1 cellular context compared by ENCODE assay signal in the genomic region with DNA sequence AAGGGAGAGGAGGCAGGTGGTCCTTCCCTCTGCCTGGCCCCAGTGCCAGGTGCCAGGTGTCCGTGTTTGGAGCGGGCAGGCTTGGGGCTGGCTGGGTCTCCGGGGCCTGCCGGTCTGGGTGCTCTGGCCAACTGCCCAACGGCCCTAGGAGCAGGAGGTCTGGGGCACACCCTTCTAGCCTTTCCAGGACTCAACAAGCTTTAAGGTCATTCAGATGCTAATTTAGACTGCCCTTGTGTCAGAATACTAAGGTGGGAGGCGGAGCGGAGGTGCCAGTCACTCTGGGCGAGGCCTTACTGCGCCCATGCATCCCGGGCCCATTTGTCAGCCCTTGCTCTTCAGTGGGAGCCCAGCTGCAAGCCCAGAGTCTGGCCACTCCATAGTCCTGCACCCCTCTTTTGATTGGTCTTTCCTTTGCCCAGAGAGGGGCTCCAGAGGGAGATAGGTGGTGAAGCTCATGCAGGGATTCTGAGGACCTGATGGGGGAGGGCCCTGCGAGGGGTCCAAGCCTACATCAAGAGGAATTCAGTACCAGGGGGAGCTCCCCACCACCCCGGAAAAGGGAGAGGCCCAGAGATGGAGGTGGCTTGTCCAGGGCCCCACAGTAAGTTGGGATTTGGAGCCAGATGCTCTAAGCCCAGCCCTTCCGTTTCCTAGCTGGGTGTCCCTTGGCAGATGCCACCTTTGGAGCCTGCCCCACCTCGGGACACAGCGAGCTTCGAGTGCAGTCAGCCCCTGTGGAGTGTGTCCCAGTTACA.
TF ChIP-seq lines count a peak whose summit lies in the region.

No MANE protein-coding gene starts in this region.

TF ChIP-seq in HepG2, 621 proteins besides CTCF, POLR2A, EP300 and RAD21:
- TF ChIP-seq, protein P1, sequence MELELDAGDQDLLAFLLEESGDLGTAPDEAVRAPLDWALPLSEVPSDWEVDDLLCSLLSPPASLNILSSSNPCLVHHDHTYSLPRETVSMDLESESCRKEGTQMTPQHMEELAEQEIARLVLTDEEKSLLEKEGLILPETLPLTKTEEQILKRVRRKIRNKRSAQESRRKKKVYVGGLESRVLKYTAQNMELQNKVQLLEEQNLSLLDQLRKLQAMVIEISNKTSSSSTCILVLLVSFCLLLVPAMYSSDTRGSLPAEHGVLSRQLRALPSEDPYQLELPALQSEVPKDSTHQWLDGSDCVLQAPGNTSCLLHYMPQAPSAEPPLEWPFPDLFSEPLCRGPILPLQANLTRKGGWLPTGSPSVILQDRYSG (CRISPR knock-in tag; IDR thresholded peaks at IDR 0.05) = no peak
- TF ChIP-seq ZNF850 (CRISPR knock-in tag; conservative IDR thresholded peaks at IDR 0.05) = no peak
- TF ChIP-seq POLR2AphosphoS5 (IDR thresholded peaks at IDR 0.05; ENCODE audit: low read depth, low read length) = 0 out of 2 replicates have a peak, but pooled peaks have one; percentile 1
- TF ChIP-seq ZNF883 (CRISPR knock-in tag; IDR thresholded peaks at IDR 0.05; ENCODE audit: not compliant biosample characterization) = no peak
- peak; percentile 81 for TF ChIP-seq AGO2 (optimal IDR thresholded peaks at IDR 0.05; ENCODE audit: low read depth, low read length)
- TF ChIP-seq RBM22 (optimal IDR thresholded peaks at IDR 0.05; ENCODE audit: low read length) = peak; percentile 29
- no peak for TF ChIP-seq AGO1 (IDR thresholded peaks at IDR 0.05; ENCODE audit: low read depth, low read length, poor library complexity, severe bottlenecking)
- TF ChIP-seq, protein P2, sequence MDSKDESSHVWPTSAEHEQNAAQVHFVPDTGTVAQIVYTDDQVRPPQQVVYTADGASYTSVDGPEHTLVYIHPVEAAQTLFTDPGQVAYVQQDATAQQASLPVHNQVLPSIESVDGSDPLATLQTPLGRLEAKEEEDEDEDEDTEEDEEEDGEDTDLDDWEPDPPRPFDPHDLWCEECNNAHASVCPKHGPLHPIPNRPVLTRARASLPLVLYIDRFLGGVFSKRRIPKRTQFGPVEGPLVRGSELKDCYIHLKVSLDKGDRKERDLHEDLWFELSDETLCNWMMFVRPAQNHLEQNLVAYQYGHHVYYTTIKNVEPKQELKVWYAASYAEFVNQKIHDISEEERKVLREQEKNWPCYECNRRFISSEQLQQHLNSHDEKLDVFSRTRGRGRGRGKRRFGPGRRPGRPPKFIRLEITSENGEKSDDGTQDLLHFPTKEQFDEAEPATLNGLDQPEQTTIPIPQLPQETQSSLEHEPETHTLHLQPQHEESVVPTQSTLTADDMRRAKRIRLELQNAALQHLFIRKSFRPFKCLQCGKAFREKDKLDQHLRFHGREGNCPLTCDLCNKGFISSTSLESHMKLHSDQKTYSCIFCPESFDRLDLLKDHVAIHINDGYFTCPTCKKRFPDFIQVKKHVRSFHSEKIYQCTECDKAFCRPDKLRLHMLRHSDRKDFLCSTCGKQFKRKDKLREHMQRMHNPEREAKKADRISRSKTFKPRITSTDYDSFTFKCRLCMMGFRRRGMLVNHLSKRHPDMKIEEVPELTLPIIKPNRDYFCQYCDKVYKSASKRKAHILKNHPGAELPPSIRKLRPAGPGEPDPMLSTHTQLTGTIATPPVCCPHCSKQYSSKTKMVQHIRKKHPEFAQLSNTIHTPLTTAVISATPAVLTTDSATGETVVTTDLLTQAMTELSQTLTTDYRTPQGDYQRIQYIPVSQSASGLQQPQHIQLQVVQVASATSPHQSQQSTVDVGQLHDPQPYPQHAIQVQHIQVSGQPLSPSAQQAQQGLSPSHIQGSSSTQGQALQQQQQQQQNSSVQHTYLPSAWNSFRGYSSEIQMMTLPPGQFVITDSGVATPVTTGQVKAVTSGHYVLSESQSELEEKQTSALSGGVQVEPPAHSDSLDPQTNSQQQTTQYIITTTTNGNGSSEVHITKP (CRISPR knock-in tag; IDR thresholded peaks at IDR 0.05; ENCODE audit: low read depth) = no peak
- no peak for TF ChIP-seq FOXJ3 (CRISPR knock-in tag; IDR thresholded peaks at IDR 0.05; ENCODE audit: borderline replicate concordance)
- no peak for TF ChIP-seq MED1 (CRISPR knock-in tag; IDR thresholded peaks at IDR 0.05)
- TF ChIP-seq POLR2G (IDR thresholded peaks at IDR 0.05; ENCODE audit: low read depth, low read length) = 0 out of 2 replicates have a peak, but pooled peaks have one; percentile 59
- no peak for TF ChIP-seq JUND (CRISPR knock-in tag; IDR thresholded peaks at IDR 0.05)
- TF ChIP-seq, protein P3, sequence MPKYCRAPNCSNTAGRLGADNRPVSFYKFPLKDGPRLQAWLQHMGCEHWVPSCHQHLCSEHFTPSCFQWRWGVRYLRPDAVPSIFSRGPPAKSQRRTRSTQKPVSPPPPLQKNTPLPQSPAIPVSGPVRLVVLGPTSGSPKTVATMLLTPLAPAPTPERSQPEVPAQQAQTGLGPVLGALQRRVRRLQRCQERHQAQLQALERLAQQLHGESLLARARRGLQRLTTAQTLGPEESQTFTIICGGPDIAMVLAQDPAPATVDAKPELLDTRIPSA (CRISPR knock-in tag; IDR thresholded peaks at IDR 0.05; ENCODE audit: borderline replicate concordance) = no peak
- TF ChIP-seq HNF4G (IDR thresholded peaks at IDR 0.05; ENCODE audit: borderline replicate concordance, low read depth, low read length) = no peak
- TF ChIP-seq HNF4G (CRISPR knock-in tag; IDR thresholded peaks at IDR 0.05; ENCODE audit: borderline replicate concordance, low read depth) = no peak
- 0 out of 2 replicates have a peak, but pooled peaks have one; percentile 31 for TF ChIP-seq NPAS2 (CRISPR knock-in tag; IDR thresholded peaks at IDR 0.05; ENCODE audit: borderline replicate concordance)
- no peak for TF ChIP-seq MED13 (CRISPR knock-in tag; IDR thresholded peaks at IDR 0.05)
TF ChIP-seq in HepG2: peak in this region for 5.
